10 cellular contexts compared by ENCODE assay signal in genomic region chr4:146654976-146655761, GRCh38. TPM values are rescaled to one million over a fixed set of nuclear protein-coding genes. Genes with fewer than 3 reads are reported as not detected.
A peak's percentile ranks its signal among the peaks of the same experiment; 100 is the strongest.
DNase-seq lines count a peak whose midpoint lies in the region; ATAC-seq and TF ChIP-seq lines count a peak whose summit lies in the region.
"Had no signal": no experiment of that assay in that cellular context is flagged by ENCODE, and none has a peak within 500 bp of the region (broad histone marks: within the 10 kb centered on the region; RNA-seq: fewer than 3 reads in every experiment).

No MANE protein-coding gene starts in this region.

- H3K36me3 Mint-ChIP-seq in T-helper 2 cell treated with Interferon-gamma antibody and Interleukin-4, amounts not matched to agents 5 μg/mL and 100 μg/mL, for 36 hours (ENCODE audit: low read depth): no peaks in the 10 kb centered on the region

- H3K4me1 ChIP-seq in breast epithelium: no peaks in the 10 kb centered on the region
- H3K4me1 ChIP-seq in left lung: peaks cover 7 to 13% of the 10 kb centered on the region in 2 donors
- H3K4me1 ChIP-seq in thymus (ENCODE audit: control insufficient read depth, insufficient read depth, low read length): no peaks in the 10 kb centered on the region

- no peak for TF ChIP-seq POLR2A in breast epithelium (IDR thresholded peaks at IDR 0.05)

- no peak for DNase-seq in T-helper 2 cell treated with Interferon-gamma antibody and Interleukin-4, amounts not matched to agents 5 μg/mL and 100 μg/mL, for 36 hours (ENCODE audit: low spot score)
- DNase-seq in T-helper 2 cell: no peak
- DNase-seq in breast epithelium (ENCODE audit: low spot score in 2 of 2): no peak
- DNase-seq in left lung: peak in 1 of 2 donors; percentile 78
- no peak for DNase-seq in globus pallidus (ENCODE audit: low spot score)
- DNase-seq: DMS153, Karpas-422 had no signal

- peaks cover 3% of the 10 kb centered on the region for H3K4me1 Mint-ChIP-seq in T-helper 2 cell treated with Interferon-gamma antibody and Interleukin-4, amounts not matched to agents 5 μg/mL and 100 μg/mL, for 36 hours (ENCODE audit: low read depth)

- H3K9me3 ChIP-seq in breast epithelium: no peaks in the 10 kb centered on the region
- H3K9me3 ChIP-seq in left lung: no peaks in the 10 kb centered on the region
- H3K9me3 ChIP-seq in thymus (ENCODE audit: control insufficient read depth): no peaks in the 10 kb centered on the region

- peaks cover 66% of the 10 kb centered on the region for H3K27me3 Mint-ChIP-seq in T-helper 2 cell treated with Interferon-gamma antibody and Interleukin-4, amounts not matched to agents 5 μg/mL and 100 μg/mL, for 36 hours (ENCODE audit: low read depth)

- H3K27me3 ChIP-seq in breast epithelium (peaks cover 0 to 67% of the 10 kb centered on the region in 2 donors), left lung (peaks cover 53 to 77% of the 10 kb centered on the region in 2 donors), thymus (ENCODE audit: control insufficient read depth, insufficient read depth) (peaks cover 20% of the 10 kb centered on the region)

- no peaks in the 10 kb centered on the region for H3K9me3 Mint-ChIP-seq in T-helper 2 cell treated with Interferon-gamma antibody and Interleukin-4, amounts not matched to agents 5 μg/mL and 100 μg/mL, for 36 hours

- H3K27ac Mint-ChIP-seq in T-helper 2 cell treated with Interferon-gamma antibody and Interleukin-4, amounts not matched to agents 5 μg/mL and 100 μg/mL, for 36 hours: no peak overlapping the region

- no peak overlapping the region for H3K27ac ChIP-seq in breast epithelium
- no peak overlapping the region for H3K27ac ChIP-seq in left lung
- no peak overlapping the region for H3K27ac ChIP-seq in thymus (ENCODE audit: low read depth)

- H3K36me3 ChIP-seq in breast epithelium (no peaks in the 10 kb centered on the region), left lung (no peaks in the 10 kb centered on the region), thymus (ENCODE audit: control insufficient read depth, insufficient read depth) (no peaks in the 10 kb centered on the region)

- intact Hi-C loops in breast epithelium (cut with DNase I; ENCODE audit: low total_unique reads): no loop called here
- intact Hi-C loops in left lung (cut with DNase I): no loop called here

- TF ChIP-seq CTCF in breast epithelium (IDR thresholded peaks at IDR 0.05): no peak
- TF ChIP-seq CTCF in left lung (IDR thresholded peaks at IDR 0.05): no peak

- peak; percentile 71 for ATAC-seq in left lung
- ATAC-seq in HG02763 (IDR thresholded peaks at IDR 0.05; ENCODE audit: unreplicated experiment): no peak
- no peak for ATAC-seq in GM21360 (IDR thresholded peaks at IDR 0.05; ENCODE audit: unreplicated experiment)

- H3K4me3 Mint-ChIP-seq in T-helper 2 cell treated with Interferon-gamma antibody and Interleukin-4, amounts not matched to agents 5 μg/mL and 100 μg/mL, for 36 hours: peak overlapping the region; percentile 77

- H3K4me3 ChIP-seq in breast epithelium (peak overlapping the region; percentile 47 to 63 (median 48)), left lung (peak overlapping the region; percentile 18 to 36), thymus (ENCODE audit: low read length) (peak overlapping the region; percentile 13)

- 3% methylated on average over 74 of the region's 74 CpGs for WGBS in thymus

RNA-seq across cellular contexts. Expression of gene POU4F2, which starts 16.5 kb away (rescaled TPM):
- total RNA-seq in breast epithelium: not detected
- total RNA-seq in left lung: not detected
- not detected for polyA plus RNA-seq in thymus
